ENCODE assay signal across 9 cellular contexts in the genomic region with DNA sequence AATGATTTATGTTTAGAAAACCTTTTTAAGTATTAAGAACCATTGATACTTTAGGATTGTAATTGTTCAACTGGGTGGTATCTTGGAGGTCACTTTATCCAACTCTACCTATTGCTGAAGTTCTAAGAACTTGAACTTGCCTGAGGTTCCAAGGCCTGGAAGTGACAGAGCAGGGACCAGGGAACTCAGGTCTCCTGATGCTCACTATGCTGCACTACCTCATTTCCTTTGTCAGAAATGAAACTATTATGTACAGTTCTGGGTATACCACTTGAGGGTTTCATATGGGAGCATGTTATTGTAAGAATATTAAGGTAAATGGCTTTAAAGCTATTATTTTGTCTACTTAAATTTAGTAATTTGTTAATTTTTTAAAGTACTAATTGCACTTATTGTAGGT. TPM values are rescaled to one million over a fixed set of nuclear protein-coding genes. Genes with fewer than 3 reads are reported as not detected.
DNase-seq lines count a peak whose midpoint lies in the region; ATAC-seq lines count a peak whose summit lies in the region.
"Had no signal": no experiment of that assay in that cellular context is flagged by ENCODE, and none has a peak within 500 bp of the region (broad histone marks: within the 10 kb centered on the region; RNA-seq: fewer than 3 reads in every experiment).

No MANE protein-coding gene starts in this region.

- peaks cover 23 to 65% (median 52%) of the 10 kb centered on the region in 4 donors for H3K4me1 Mint-ChIP-seq in naive thymus-derived CD8-positive, alpha-beta T cell

- H3K27ac Mint-ChIP-seq in naive thymus-derived CD8-positive, alpha-beta T cell, result peak overlapping the region; percentile 34 to 99 (median 95)

- POLR2A ChIA-PET in naive thymus-derived CD8-positive, alpha-beta T cell (lab: Charles Lee), result no interaction called here

- H3K9me3 Mint-ChIP-seq in naive thymus-derived CD8-positive, alpha-beta T cell, result no peaks in the 10 kb centered on the region

- peaks cover 0 to 6% (median 3%) of the 10 kb centered on the region in 3 donors for H3K36me3 Mint-ChIP-seq in naive thymus-derived CD8-positive, alpha-beta T cell

- no peaks in the 10 kb centered on the region for H3K27me3 Mint-ChIP-seq in naive thymus-derived CD8-positive, alpha-beta T cell

- H3K4me3 Mint-ChIP-seq in naive thymus-derived CD8-positive, alpha-beta T cell, result peak overlapping the region; percentile 39 to 99 (median 84)

- DNase-seq in OCI-M1 (lab: John Stamatoyannopoulos, UW) (peak; percentile 50), NCI-H774 (lab: John Stamatoyannopoulos, UW) (no peak), NCI-H1436 treated with DMSO at 0.1 percent for 48 hours (lab: John Stamatoyannopoulos, UW) (no peak)
- peak in 1 of 10 donors; percentile 19 for DNase-seq in naive thymus-derived CD8-positive, alpha-beta T cell
- DNase-seq in activated naive CD4-positive, alpha-beta T cell treated with anti-CD3 and anti-CD28 coated beads, Interleukin-2, amount 50 U/mL, for 16 hours, result no peak
- DNase-seq: islet precursor cell, NCI-H524 had no signal

- ATAC-seq in GM18858 (IDR thresholded peaks at IDR 0.05; ENCODE audit: unreplicated experiment) (peak; percentile 46), GM21737 (IDR thresholded peaks at IDR 0.05; ENCODE audit: unreplicated experiment) (peak; percentile 32)
- no peak for ATAC-seq in naive thymus-derived CD8-positive, alpha-beta T cell

RNA-seq across cellular contexts. Expression of a gene that starts 3.0 kb away (rescaled TPM):
- total RNA-seq in naive thymus-derived CD8-positive, alpha-beta T cell, result 10 to 100 TPM; 49.7 to 54.1 TPM
- 10 to 100 TPM; 11.7 to 17.9 (median 15.4) TPM for polyA plus RNA-seq in naive thymus-derived CD8-positive, alpha-beta T cell

RNA-seq across cellular contexts. Expression of a gene that starts 3.3 kb away (rescaled TPM):
- total RNA-seq in naive thymus-derived CD8-positive, alpha-beta T cell, result 10 to 100 TPM; 66.2 to 66.9 TPM
- polyA plus RNA-seq in naive thymus-derived CD8-positive, alpha-beta T cell, result 10 to 100 TPM; 40.9 to 51.8 (median 48.8) TPM

Comparison
In these comparisons a context has a peak if more than half of its experiments do, and no peak if none do; other contexts are left out.
1. ATAC-seq: peak in GM18858 (single experiment) and GM21737 (single experiment); none in naive thymus-derived CD8-positive, alpha-beta T cell (0 of 2).